ENCODE assay signal across 1 cellular context in genomic region chr2:224579411-224579810, GRCh38.
TF ChIP-seq lines count a peak whose summit lies in the region.

No MANE protein-coding gene starts in this region.

TF ChIP-seq in GM12878, 131 proteins besides CTCF, POLR2A, EP300 and RAD21 (continued from another document):
- TF ChIP-seq ZZZ3 (IDR thresholded peaks at IDR 0.05; ENCODE audit: control insufficient read depth, insufficient read length, low read depth) (no peak), ATF2 (IDR thresholded peaks at IDR 0.05; ENCODE audit: low read length) (no peak), MTA3 (IDR thresholded peaks at IDR 0.05; ENCODE audit: borderline replicate concordance, low read length) (no peak), ZBTB4 (CRISPR knock-in tag; IDR thresholded peaks at IDR 0.05) (no peak), SP1 (IDR thresholded peaks at IDR 0.05; ENCODE audit: low read depth, low read length) (no peak), SKIL (IDR thresholded peaks at IDR 0.05; ENCODE audit: low read depth, poor library complexity, severe bottlenecking) (no peak), ZNF24 (IDR thresholded peaks at IDR 0.05) (no peak), TCF3 (IDR thresholded peaks at IDR 0.05; ENCODE audit: borderline replicate concordance, insufficient read depth, low read depth, low read length) (no peak), HDAC2 (IDR thresholded peaks at IDR 0.05) (no peak), BRCA1 (IDR thresholded peaks at IDR 0.05; ENCODE audit: low read depth, low read length) (no peak)
